Comparison of ENCODE assay signal across 21 cellular contexts in genomic region chr12:103827800-103828440, GRCh38. TPM values are rescaled to one million over a fixed set of nuclear protein-coding genes. Genes with fewer than 3 reads are reported as not detected.
A peak's percentile ranks its signal among the peaks of the same experiment; 100 is the strongest.
DNase-seq lines count a peak whose midpoint lies in the region; ATAC-seq, FAIRE-seq and TF ChIP-seq lines count a peak whose summit lies in the region.
"Had no signal": no experiment of that assay in that cellular context is flagged by ENCODE, and none has a peak within 500 bp of the region (broad histone marks: within the 10 kb centered on the region; RNA-seq: fewer than 3 reads in every experiment).

No MANE protein-coding gene starts in this region.

- H3K27me3 ChIP-seq in sigmoid colon: no peaks in the 10 kb centered on the region
- H3K27me3 ChIP-seq: esophagus muscularis mucosa, neutrophil, testis had no signal

- WGBS in sigmoid colon, 2 donors: 64 to 73% methylated on average over 2 of the region's 2 CpGs

- peaks cover 7 to 11% of the 10 kb centered on the region in 2 donors for H3K9me3 Mint-ChIP-seq in stimulated activated naive B cell treated with anti-CD40 and anti-IgM and Interleukin-4, amounts not matched to agents 10 μg/mL and 1 μg/mL and 100 μg/mL, for 72 hours
- peaks cover 3% of the 10 kb centered on the region for H3K9me3 Mint-ChIP-seq in chondrocyte (ENCODE audit: low read depth)

- H3K4me3 ChIP-seq in sigmoid colon: peak overlapping the region in 1 of 4 donors; percentile 8
- H3K4me3 ChIP-seq: left ventricle myocardium inferior, testis had no signal

- no peaks in the 10 kb centered on the region for H3K27me3 Mint-ChIP-seq in stimulated activated naive B cell treated with anti-CD40 and anti-IgM and Interleukin-4, amounts not matched to agents 10 μg/mL and 1 μg/mL and 100 μg/mL, for 72 hours
- no peaks in the 10 kb centered on the region for H3K27me3 Mint-ChIP-seq in chondrocyte (ENCODE audit: low read depth)

- no peak for TF ChIP-seq POLR2A in GM12892 (IDR thresholded peaks at IDR 0.05; ENCODE audit: low read depth, low read length)
- TF ChIP-seq POLR2A in sigmoid colon (IDR thresholded peaks at IDR 0.05): no peak

- H3K4me3 Mint-ChIP-seq in stimulated activated naive B cell treated with anti-CD40 and anti-IgM and Interleukin-4, amounts not matched to agents 10 μg/mL and 1 μg/mL and 100 μg/mL, for 72 hours: no peak overlapping the region
- H3K4me3 Mint-ChIP-seq in chondrocyte (ENCODE audit: unreplicated experiment): no peak overlapping the region

- TF ChIP-seq CTCF in sigmoid colon (IDR thresholded peaks at IDR 0.05) (no peak), chondrocyte (IDR thresholded peaks at IDR 0.05) (no peak)

- no peak for ATAC-seq in stimulated activated naive B cell treated with anti-CD40 and anti-IgM and Interleukin-4, amounts not matched to agents 10 μg/mL and 1 μg/mL and 100 μg/mL, for 72 hours (replicated peaks)
- no peak for ATAC-seq in GM18858 (IDR thresholded peaks at IDR 0.05; ENCODE audit: unreplicated experiment)

- FAIRE-seq in GM12892 (lab: Jason Lieb, UNC): peak; percentile 5
- FAIRE-seq: H1 had no signal

- H3K27ac ChIP-seq in epithelial cell of prostate: peak overlapping the region; percentile 17
- H3K27ac ChIP-seq in sigmoid colon: peak overlapping the region in 3 of 4 donors; percentile 91 to 99 (median 96)
- H3K27ac ChIP-seq: left ventricle myocardium inferior, testis, VCaP had no signal

- H3K9me3 ChIP-seq in sigmoid colon: no peaks in the 10 kb centered on the region
- H3K9me3 ChIP-seq: esophagus muscularis mucosa, neutrophil, testis had no signal

- H3K4me1 Mint-ChIP-seq in stimulated activated naive B cell treated with anti-CD40 and anti-IgM and Interleukin-4, amounts not matched to agents 10 μg/mL and 1 μg/mL and 100 μg/mL, for 72 hours: peaks cover 19 to 46% of the 10 kb centered on the region in 2 donors
- peaks cover 49% of the 10 kb centered on the region for H3K4me1 Mint-ChIP-seq in chondrocyte (ENCODE audit: low read depth)

- intact Hi-C loops in sigmoid colon (cut with DNase I): no loop called here

- H3K4me1 ChIP-seq in sigmoid colon: peaks cover 0 to 91% (median 83%) of the 10 kb centered on the region in 4 donors
- H3K4me1 ChIP-seq: Caco-2, left ventricle myocardium inferior, testis had no signal

- peak in 1 of 4 donors; percentile 36 for TF ChIP-seq EP300 in sigmoid colon (IDR thresholded peaks at IDR 0.05)

- no peak overlapping the region for H3K27ac Mint-ChIP-seq in stimulated activated naive B cell treated with anti-CD40 and anti-IgM and Interleukin-4, amounts not matched to agents 10 μg/mL and 1 μg/mL and 100 μg/mL, for 72 hours
- H3K27ac Mint-ChIP-seq in chondrocyte (ENCODE audit: unreplicated experiment): no peak overlapping the region

- no peaks in the 10 kb centered on the region for H3K36me3 ChIP-seq in sigmoid colon
- H3K36me3 ChIP-seq: left ventricle myocardium inferior, neutrophil had no signal

- DNase-seq in GM12892 (ENCODE audit: insufficient read length): no peak
- peak; percentile 26 for DNase-seq in OCI-M1 (lab: John Stamatoyannopoulos, UW)
- DNase-seq in epithelial cell of prostate (ENCODE audit: low read depth, low spot score): peak; percentile 36
- no peak for DNase-seq in sigmoid colon
- no peak for DNase-seq in stimulated activated naive B cell treated with anti-CD40 and anti-IgM and Interleukin-4, amounts not matched to agents 10 μg/mL and 1 μg/mL and 100 μg/mL, for 72 hours
- no peak for DNase-seq in chondrocyte (ENCODE audit: low spot score)
- DNase-seq: activated CD4-positive, alpha-beta T cell treated with anti-CD3 and anti-CD28 coated beads, Interleukin-2, amount 50 U/mL, for 4 hours; activated gamma-delta T cell treated with Interleukin-2 at 50 U/mL for 16 hours; amygdala; Caco-2; central memory CD4-positive, alpha-beta T cell; left ventricle myocardium inferior; NCI-H187; NCI-H226; RPMI8226; testis had no signal

- H3K36me3 Mint-ChIP-seq in stimulated activated naive B cell treated with anti-CD40 and anti-IgM and Interleukin-4, amounts not matched to agents 10 μg/mL and 1 μg/mL and 100 μg/mL, for 72 hours: peaks cover 13 to 16% of the 10 kb centered on the region in 2 donors
- peaks cover 4% of the 10 kb centered on the region for H3K36me3 Mint-ChIP-seq in chondrocyte (ENCODE audit: low read depth)

RNA-seq across cellular contexts. Expression of gene NT5DC3, which starts 13.1 kb away (rescaled TPM):
- 4.9 TPM for polyA plus RNA-seq in GM12892 (2012; ENCODE audit: missing spikeins)
- total RNA-seq in sigmoid colon (100 to 1,000 TPM; 179 to 346 (median 240) TPM), chondrocyte (24.0 to 26.2 TPM (median 25.3 TPM) in 3 replicates)
- polyA plus RNA-seq in sigmoid colon: 1 to 10 TPM in 2 of 3 donors, under 1 TPM in 1; 0.23 to 6.8 (median 1.8) TPM

Comparison
In these comparisons a context has a peak if more than half of its experiments do, and no peak if none do; other contexts are left out.
1. DNase-seq: peak in OCI-M1 (single experiment) and epithelial cell of prostate (single experiment); none in GM12892 (single experiment), sigmoid colon (single experiment), stimulated activated naive B cell treated with anti-CD40 and anti-IgM and Interleukin-4, amounts not matched to agents 10 μg/mL and 1 μg/mL and 100 μg/mL, for 72 hours (single experiment) and chondrocyte (single experiment).